In the genomic region with DNA sequence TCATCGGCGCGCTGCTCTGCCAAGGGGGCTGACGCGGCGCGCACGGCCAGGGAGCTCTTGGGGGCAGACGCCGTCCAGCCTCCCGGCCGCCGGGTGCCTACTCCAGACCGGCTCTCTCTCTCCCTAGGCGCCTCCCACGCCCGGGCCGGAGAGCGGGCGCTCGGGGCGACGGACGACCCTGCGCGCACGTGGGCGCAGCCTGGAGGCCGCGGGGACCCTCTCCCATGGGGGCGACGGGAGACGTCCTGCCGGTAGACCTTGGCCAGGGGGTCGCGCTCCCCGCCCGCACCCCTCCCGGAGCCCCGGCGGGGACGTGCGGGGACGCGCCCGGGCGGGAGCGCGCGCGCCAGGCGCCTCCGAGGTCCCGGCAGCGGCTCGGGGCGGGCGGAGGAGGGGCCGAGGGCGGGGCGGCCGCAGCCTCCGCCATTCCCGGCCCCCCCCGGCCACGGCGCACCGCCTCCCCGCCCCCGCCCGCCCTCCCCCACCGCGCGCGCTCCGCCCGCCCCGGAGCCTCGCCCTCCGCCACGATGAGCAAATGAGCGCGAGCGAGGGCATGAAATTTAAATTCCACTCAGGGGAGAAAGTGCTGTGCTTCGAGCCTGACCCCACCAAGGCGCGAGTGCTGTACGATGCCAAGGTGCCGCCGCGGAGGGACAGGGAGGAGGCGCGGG, we compare ENCODE assay signal across 8 cellular contexts. TPM values are rescaled to one million over a fixed set of nuclear protein-coding genes. Genes with fewer than 3 reads are reported as not detected.
DNase-seq lines count a peak whose midpoint lies in the region; ATAC-seq, FAIRE-seq and TF ChIP-seq lines count a peak whose summit lies in the region.

A gene with protein sequence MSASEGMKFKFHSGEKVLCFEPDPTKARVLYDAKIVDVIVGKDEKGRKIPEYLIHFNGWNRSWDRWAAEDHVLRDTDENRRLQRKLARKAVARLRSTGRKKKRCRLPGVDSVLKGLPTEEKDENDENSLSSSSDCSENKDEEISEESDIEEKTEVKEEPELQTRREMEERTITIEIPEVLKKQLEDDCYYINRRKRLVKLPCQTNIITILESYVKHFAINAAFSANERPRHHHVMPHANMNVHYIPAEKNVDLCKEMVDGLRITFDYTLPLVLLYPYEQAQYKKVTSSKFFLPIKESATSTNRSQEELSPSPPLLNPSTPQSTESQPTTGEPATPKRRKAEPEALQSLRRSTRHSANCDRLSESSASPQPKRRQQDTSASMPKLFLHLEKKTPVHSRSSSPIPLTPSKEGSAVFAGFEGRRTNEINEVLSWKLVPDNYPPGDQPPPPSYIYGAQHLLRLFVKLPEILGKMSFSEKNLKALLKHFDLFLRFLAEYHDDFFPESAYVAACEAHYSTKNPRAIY (plus strand): TSS at position 509 of the 671 bp plus-strand sequence. CDS start 27 bp downstream, at position 536.

- H3K79me1 ChIP-seq in trophoblast cell (ENCODE audit: low read length): peaks cover 13% of the 10 kb centered on the region

- H3K36me3 ChIP-seq in CD8-positive, alpha-beta memory T cell (ENCODE audit: insufficient read depth, low read length): peaks cover 9% of the 10 kb centered on the region
- peaks cover 5% of the 10 kb centered on the region; the same call in 1 of the 2 replicates for H3K36me3 ChIP-seq in SK-N-MC (ENCODE audit: insufficient read depth, low read length)
- peaks cover 0 to 23% (median 14%) of the 10 kb centered on the region in 9 donors for H3K36me3 ChIP-seq in heart right ventricle
- H3K36me3 ChIP-seq in trophoblast cell (ENCODE audit: control insufficient read depth in 1 of 2, insufficient read depth in 2 of 2, low read length in 2 of 2): peaks cover 5 to 9% of the 10 kb centered on the region in 2 experiments

- peak within 1 kb of the TSS; percentile 87 for H3K27ac ChIP-seq in CD8-positive, alpha-beta memory T cell (ENCODE audit: low read depth, low read length)
- no peak within 1 kb of the TSS for H3K27ac ChIP-seq in SK-N-MC
- H3K27ac ChIP-seq in heart right ventricle: peak within 1 kb of the TSS; percentile 81 to 94 (median 90)
- H3K27ac ChIP-seq in trophoblast cell (ENCODE audit: low read depth, low read length): peak within 1 kb of the TSS; percentile 88

- H3K79me2 ChIP-seq in trophoblast cell (ENCODE audit: control insufficient read depth, insufficient read depth, low read length, poor library complexity): peaks cover 5% of the 10 kb centered on the region

- H2AK5ac ChIP-seq in trophoblast cell (ENCODE audit: low read length): no peak within 1 kb of the TSS

- no peak within 1 kb of the TSS for H2BK12ac ChIP-seq in trophoblast cell (ENCODE audit: low read length)

- peak within 1 kb of the TSS; percentile 81 for H2BK5ac ChIP-seq in trophoblast cell (ENCODE audit: low read depth, low read length, poor library complexity)

- H3K4me1 ChIP-seq in CD8-positive, alpha-beta memory T cell (ENCODE audit: insufficient read depth, low read length): peaks cover 10% of the 10 kb centered on the region
- H3K4me1 ChIP-seq in heart right ventricle (peaks cover 0 to 16% (median 9%) of the 10 kb centered on the region in 9 donors), trophoblast cell (ENCODE audit: control insufficient read depth in 1 of 2, insufficient read depth in 2 of 2, low read length in 2 of 2) (peaks cover 2 to 8% of the 10 kb centered on the region in 2 experiments)

- peak within 1 kb of the TSS; percentile 98 for H3K18ac ChIP-seq in trophoblast cell (ENCODE audit: low read length)

- intact Hi-C loops in heart right ventricle (cut with DNase I): no loop called here

- no peak for TF ChIP-seq CTCF in heart right ventricle (IDR thresholded peaks at IDR 0.05)

- H3K9me3 ChIP-seq in CD8-positive, alpha-beta memory T cell (ENCODE audit: low read length): no peaks in the 10 kb centered on the region
- H3K9me3 ChIP-seq in SK-N-MC (ENCODE audit: low read depth, low read length) (no peaks in the 10 kb centered on the region), heart right ventricle (no peaks in the 10 kb centered on the region), trophoblast cell (ENCODE audit: insufficient read depth, low read depth, low read length) (no peaks in the 10 kb centered on the region)

- peak; percentile 34 for ATAC-seq in HG03442 (IDR thresholded peaks at IDR 0.05; ENCODE audit: unreplicated experiment)
- peak; percentile 39 to 85 (median 68) for ATAC-seq in heart right ventricle

- peak within 1 kb of the TSS; percentile 88 for H3K4me3 ChIP-seq in CD8-positive, alpha-beta memory T cell (ENCODE audit: low read length)
- peak within 1 kb of the TSS; percentile 80 for H3K4me3 ChIP-seq in SK-N-MC
- H3K4me3 ChIP-seq in heart right ventricle: peak within 1 kb of the TSS; percentile 60 to 84 (median 74)
- H3K4me3 ChIP-seq in trophoblast cell (ENCODE audit: low read depth, low read length): peak within 1 kb of the TSS; percentile 95

- peak within 1 kb of the TSS; percentile 82 to 99 (median 96) for H3K27ac Mint-ChIP-seq in CD8-positive, alpha-beta memory T cell

- 1 to 2% methylated on average over 28 to 73 of the region's 93 CpGs for WGBS in heart right ventricle, 2 donors
- WGBS in trophoblast cell (ENCODE audit: extremely low coverage, insufficient coverage, insufficient read length): no CpG with 5 or more reads among the region's 93 CpGs

- H4K91ac ChIP-seq in trophoblast cell (ENCODE audit: low read depth, low read length): peak within 1 kb of the TSS; percentile 59

- peak within 1 kb of the TSS; percentile 67 for H4K12ac ChIP-seq in trophoblast cell (ENCODE audit: low read depth, low read length)

- peak within 1 kb of the TSS; percentile 73 for H2BK120ac ChIP-seq in trophoblast cell (ENCODE audit: insufficient read depth, low read length, poor library complexity)

- H3K9ac ChIP-seq in SK-N-MC (ENCODE audit: insufficient read length): peak within 1 kb of the TSS; percentile 71
- peak within 1 kb of the TSS; percentile 97 for H3K9ac ChIP-seq in trophoblast cell (ENCODE audit: low read length)

- H3K4me3 Mint-ChIP-seq in CD8-positive, alpha-beta memory T cell: peak within 1 kb of the TSS; percentile 87 to 97 (median 93)

- CTCF ChIA-PET in CD8-positive, alpha-beta memory T cell (lab: Charles Lee): interaction anchor here (1.1 to 2.8 kb wide), 5 partner anchors 8 to 215 kb away, joined by 3 to 19 read pairs (median 5); no protein-coding TSS in a partner anchor

- H3K36me3 Mint-ChIP-seq in CD8-positive, alpha-beta memory T cell: peaks cover 11 to 28% (median 17%) of the 10 kb centered on the region in 3 donors

- POLR2A ChIA-PET in CD8-positive, alpha-beta memory T cell (lab: Charles Lee): no interaction called here

- peaks cover 0 to 6% of the 10 kb centered on the region in 2 donors for H3K27me3 Mint-ChIP-seq in CD8-positive, alpha-beta memory T cell

- peaks cover 23 to 44% (median 32%) of the 10 kb centered on the region in 3 donors for H3K4me1 Mint-ChIP-seq in CD8-positive, alpha-beta memory T cell

- peak within 1 kb of the TSS; percentile 33 for H3K14ac ChIP-seq in trophoblast cell (ENCODE audit: low read length)

- peak within 1 kb of the TSS; percentile 43 for H3K4ac ChIP-seq in trophoblast cell (ENCODE audit: low read depth, low read length)

- peak in 2 of 5 donors; percentile 47 to 50 for DNase-seq in CD8-positive, alpha-beta memory T cell
- peak; percentile 25 for DNase-seq in GM19239 (ENCODE audit: insufficient read length, low spot score)
- no peak for DNase-seq in SK-N-MC (ENCODE audit: low read depth, low spot score)
- DNase-seq in amniotic stem cell (lab: John Stamatoyannopoulos, UW): peak; percentile 16
- DNase-seq in heart right ventricle: peak; percentile 48 to 67
- DNase-seq in trophoblast cell: peak; percentile 57 to 63
- DNase-seq in GOT3 (lab: John Stamatoyannopoulos, UW): no peak

- H3K23ac ChIP-seq in trophoblast cell (ENCODE audit: low read length): no peak within 1 kb of the TSS

- H4K8ac ChIP-seq in trophoblast cell (ENCODE audit: low read depth, low read length): peak within 1 kb of the TSS; percentile 88

- H2AFZ ChIP-seq in trophoblast cell (ENCODE audit: insufficient read depth, low read length, poor library complexity): peak within 1 kb of the TSS; percentile 71

- no peaks in the 10 kb centered on the region for H3K27me3 ChIP-seq in CD8-positive, alpha-beta memory T cell (ENCODE audit: insufficient read depth, low read length, poor library complexity, severe bottlenecking)
- H3K27me3 ChIP-seq in heart right ventricle (peaks cover 0 to 10% (median 0%) of the 10 kb centered on the region in 7 donors), trophoblast cell (ENCODE audit: insufficient read depth, low read length) (no peaks in the 10 kb centered on the region)

- H3K4me2 ChIP-seq in trophoblast cell (ENCODE audit: low read length): peak within 1 kb of the TSS; percentile 97

- FAIRE-seq in GM19239 (lab: Jason Lieb, UNC): peak; percentile 51

- no peaks in the 10 kb centered on the region for H3K9me3 Mint-ChIP-seq in CD8-positive, alpha-beta memory T cell

RNA-seq across cellular contexts. Expression of the gene that starts here (rescaled TPM):
- 10 to 100 TPM; 34.6 to 37.5 TPM for total RNA-seq in CD8-positive, alpha-beta memory T cell
- polyA plus RNA-seq in CD8-positive, alpha-beta memory T cell: 80.4 TPM
- 10 to 100 TPM in 9 of 10 donors, 1 to 10 TPM in 1; 7.7 to 18.1 (median 11.0) TPM for total RNA-seq in heart right ventricle
- 10 to 100 TPM; 17.8 to 24.1 TPM for polyA plus RNA-seq in heart right ventricle
- 21.8 and 23.1 TPM in 2 replicates for polyA plus RNA-seq in trophoblast cell (2013)

Comparison
In these comparisons a context has a peak if more than half of its experiments do, and no peak if none do; other contexts are left out.
1. DNase-seq: peak in GM19239 (single experiment), amniotic stem cell (single experiment), heart right ventricle (2 of 2) and trophoblast cell (2 of 2); none in SK-N-MC (single experiment) and GOT3 (single experiment).
2. Peak in every context shown above with its lines, with median percentiles within 50 percentile points of each other: H3K4me3 ChIP-seq.